In genomic region chr14:80996049-80996901, GRCh38 we compare ENCODE assay signal across 8 cellular contexts. TPM values are rescaled to one million over a fixed set of nuclear protein-coding genes. Genes with fewer than 3 reads are reported as not detected.
DNase-seq lines count a peak whose midpoint lies in the region; ATAC-seq and TF ChIP-seq lines count a peak whose summit lies in the region.

No MANE protein-coding gene starts in this region.

- peak; percentile 93 for TF ChIP-seq CTCF in OCI-LY7 (conservative IDR thresholded peaks at IDR 0.05; ENCODE audit: low read length)
- peak; percentile 63 for TF ChIP-seq CTCF in MCF 10A (IDR thresholded peaks at IDR 0.05; ENCODE audit: unreplicated experiment)

- no peak for TF ChIP-seq EP300 in Ishikawa (IDR thresholded peaks at IDR 0.05; ENCODE audit: borderline replicate concordance)

- no peak for DNase-seq in activated CD4-positive, CD25-positive, alpha-beta regulatory T cell (lab: John Stamatoyannopoulos, UW)
- DNase-seq in OCI-LY7 (ENCODE audit: low spot score) (peak; percentile 82), MCF 10A (ENCODE audit: unreplicated experiment) (peak; percentile 86), iris pigment epithelial cell (ENCODE audit: low read depth) (peak; percentile 89)

- no peaks in the 10 kb centered on the region for H3K9me3 Mint-ChIP-seq in MCF 10A (ENCODE audit: unreplicated experiment)
- H3K9me3 Mint-ChIP-seq in stimulated activated memory B cell treated with anti-CD40 and anti-IgM and Interleukin-4, amounts not matched to agents 10 μg/mL and 1 μg/mL and 100 μg/mL, for 72 hours, result no peaks in the 10 kb centered on the region

- H3K79me2 ChIP-seq in OCI-LY7 (ENCODE audit: insufficient read depth, low read depth, low read length), result no peaks in the 10 kb centered on the region

- H2AFZ ChIP-seq in OCI-LY7 (ENCODE audit: low read length), result peak overlapping the region; percentile 80

- TF ChIP-seq RAD21 in Ishikawa (IDR thresholded peaks at IDR 0.05; ENCODE audit: low read depth), result peak; percentile 44; the same call in 1 of the 2 replicates

- no peak overlapping the region for H3K4me3 Mint-ChIP-seq in MCF 10A (ENCODE audit: unreplicated experiment)
- H3K4me3 Mint-ChIP-seq in stimulated activated memory B cell treated with anti-CD40 and anti-IgM and Interleukin-4, amounts not matched to agents 10 μg/mL and 1 μg/mL and 100 μg/mL, for 72 hours, result no peak overlapping the region

- H3K4me2 ChIP-seq in OCI-LY7 (ENCODE audit: low read length), result peak overlapping the region; percentile 56

- H3K4me1 ChIP-seq in OCI-LY7 (ENCODE audit: insufficient read depth, low read length, poor library complexity, severe bottlenecking), result peaks cover 6% of the 10 kb centered on the region

- no peak overlapping the region for H3K27ac ChIP-seq in OCI-LY7 (ENCODE audit: low read depth, low read length, poor library complexity, severe bottlenecking)

- H3K27me3 Mint-ChIP-seq in MCF 10A (ENCODE audit: insufficient read depth, unreplicated experiment), result peaks cover 65% of the 10 kb centered on the region
- peaks cover 23% of the 10 kb centered on the region for H3K27me3 Mint-ChIP-seq in stimulated activated memory B cell treated with anti-CD40 and anti-IgM and Interleukin-4, amounts not matched to agents 10 μg/mL and 1 μg/mL and 100 μg/mL, for 72 hours

- intact Hi-C loops in OCI-LY7 (cut with micrococcal nuclease; ENCODE audit: unreplicated experiment) (loop anchor here (1.0 to 5.0 kb wide), 4 partner anchors 66 to 461 kb away; no protein-coding TSS in a partner anchor), MCF 10A (cut with micrococcal nuclease) (loop anchor here (1.0 to 2.0 kb wide), 5 partner anchors 67 to 468 kb away; no protein-coding TSS in a partner anchor)

- no peaks in the 10 kb centered on the region for H3K9me2 ChIP-seq in OCI-LY7 (ENCODE audit: insufficient read depth, low read length)

- ATAC-seq in activated CD4-positive, CD25-positive, alpha-beta regulatory T cell treated with anti-CD3 and anti-CD28 coated beads, Interleukin-2, amount 50 U/mL, for 24 hours, result peak; percentile 94 to 95
- peak; percentile 82 for ATAC-seq in GM21515 (IDR thresholded peaks at IDR 0.05; ENCODE audit: unreplicated experiment)
- ATAC-seq in stimulated activated memory B cell treated with anti-CD40 and anti-IgM and Interleukin-4, amounts not matched to agents 10 μg/mL and 1 μg/mL and 100 μg/mL, for 72 hours, result peak; percentile 75

- POLR2A ChIA-PET in OCI-LY7 (lab: Charles Lee) (interaction anchor here (0.6 to 2.1 kb wide), 9 partner anchors 8 to 517 kb away, joined by 3 to 9 read pairs (median 3); partner anchors contain the start of gene CEP128), MCF 10A (lab: Yijun Ruan, JAX) (interaction anchor here (0.6 to 2.1 kb wide), 6 partner anchors 9 to 628 kb away, joined by 3 to 17 read pairs (median 4); partner anchors contain the start of gene CEP128)

- CTCF ChIA-PET in OCI-LY7 (lab: Charles Lee; ENCODE audit: unreplicated experiment) (interaction anchor here (1.0 to 1.4 kb wide), 4 partner anchors 9 to 174 kb away, joined by 4 to 8 read pairs (median 6); no protein-coding TSS in a partner anchor), MCF 10A (lab: Yijun Ruan, JAX) (interaction anchor here (0.6 to 4.3 kb wide), 49 partner anchors 9 to 773 kb away, joined by 3 to 76 read pairs (median 5); partner anchors contain the start of gene TSHR)

- no peaks in the 10 kb centered on the region for H4K20me1 ChIP-seq in OCI-LY7 (ENCODE audit: insufficient read depth, low read length)

- no peak overlapping the region for H3K27ac Mint-ChIP-seq in MCF 10A (ENCODE audit: low read depth, unreplicated experiment)
- H3K27ac Mint-ChIP-seq in stimulated activated memory B cell treated with anti-CD40 and anti-IgM and Interleukin-4, amounts not matched to agents 10 μg/mL and 1 μg/mL and 100 μg/mL, for 72 hours, result no peak overlapping the region

- H3K36me3 Mint-ChIP-seq in MCF 10A (ENCODE audit: insufficient read depth, unreplicated experiment), result no peaks in the 10 kb centered on the region
- H3K36me3 Mint-ChIP-seq in stimulated activated memory B cell treated with anti-CD40 and anti-IgM and Interleukin-4, amounts not matched to agents 10 μg/mL and 1 μg/mL and 100 μg/mL, for 72 hours, result no peaks in the 10 kb centered on the region

- no peaks in the 10 kb centered on the region for H3K4me1 Mint-ChIP-seq in MCF 10A (ENCODE audit: insufficient read depth, unreplicated experiment)
- H3K4me1 Mint-ChIP-seq in stimulated activated memory B cell treated with anti-CD40 and anti-IgM and Interleukin-4, amounts not matched to agents 10 μg/mL and 1 μg/mL and 100 μg/mL, for 72 hours, result no peaks in the 10 kb centered on the region

- no peaks in the 10 kb centered on the region for H3K36me3 ChIP-seq in OCI-LY7 (ENCODE audit: insufficient read depth, low read length)

- no peaks in the 10 kb centered on the region for H3K9me3 ChIP-seq in OCI-LY7 (ENCODE audit: low read length)

- BruUV-seq in OCI-LY7 (replicated peaks; lab: Mats Ljungman, UMichigan), result no TSS peak
- BruUV-seq in MCF 10A (replicated peaks; lab: Mats Ljungman, UMichigan), result no TSS peak

- H3K4me3 ChIP-seq in OCI-LY7 (ENCODE audit: low read depth, low read length, poor library complexity, severe bottlenecking), result no peak overlapping the region

TF ChIP-seq in Ishikawa, 13 proteins besides CTCF, POLR2A, EP300 and RAD21:
- no peak for TF ChIP-seq USF1 (IDR thresholded peaks at IDR 0.05)
- TF ChIP-seq CEBPB (IDR thresholded peaks at IDR 0.05), result 0 out of 2 replicates have a peak, but pooled peaks have one; percentile 27

RNA-seq across cellular contexts. Expression of gene TSHR, which starts 40.9 kb away (rescaled TPM):
- 33.4 and 40.0 TPM in 2 replicates for total RNA-seq in OCI-LY7 (2014; rRNA removed; shearing (Covaris generic))
- 3.8 and 4.9 TPM in 2 replicates for total RNA-seq in OCI-LY7 (2022)
- not detected in 2 replicates for total RNA-seq in MCF 10A (2022)

RNA-seq across cellular contexts. Expression of gene CEP128, which starts 54.7 kb away (rescaled TPM):
- 71.9 and 76.9 TPM in 2 replicates for total RNA-seq in OCI-LY7 (2014; rRNA removed; shearing (Covaris generic))
- 125 and 137 TPM in 2 replicates for total RNA-seq in OCI-LY7 (2022)
- 7.9 and 12.5 TPM in 2 replicates for total RNA-seq in MCF 10A (2022)

Comparison
In these comparisons a context has a peak if more than half of its experiments do, and no peak if none do; other contexts are left out.
1. DNase-seq: peak in OCI-LY7 (single experiment), MCF 10A (single experiment) and iris pigment epithelial cell (single experiment); none in activated CD4-positive, CD25-positive, alpha-beta regulatory T cell (0 of 4).
2. Peak in every context shown above with its lines, with median percentiles within 50 percentile points of each other: ATAC-seq.